Comparison of ENCODE assay signal across 34 cellular contexts in genomic region chr1:230964896-230965295, GRCh38.
"Had no signal": no experiment of that assay in that cellular context is flagged by ENCODE, and none has a peak within 500 bp of the region (broad histone marks: within the 10 kb centered on the region; RNA-seq: fewer than 3 reads in every experiment).

No MANE protein-coding gene starts in this region.

- H3K36me3 ChIP-seq: breast epithelium, cardiac muscle cell, gastrocnemius medialis, WERI-Rb-1 had no signal

- ATAC-seq: activated CD4-positive, CD25-positive, alpha-beta regulatory T cell treated with anti-CD3 and anti-CD28 coated beads, Interleukin-2, amount 50 U/mL, for 24 hours; activated T-cell treated with anti-CD3 and anti-CD28 coated beads, Interleukin-2, amount 50 U/mL, for 72 hours; body of pancreas; effector memory CD8-positive, alpha-beta T cell; foreskin keratinocyte; gastrocnemius medialis; T-helper 17 cell had no signal

- H3K9me3 ChIP-seq: body of pancreas, breast epithelium, esophagus muscularis mucosa, gastrocnemius medialis had no signal

- DNase-seq: activated B cell treated with CpG ODN at 0.5 μM for 24 hours; activated CD4-positive, alpha-beta memory T cell treated with anti-CD3 and anti-CD28 coated beads, Interleukin-2, amount 10 ng/mL, durations not matched to agents 7 days and 5 days; activated CD4-positive, alpha-beta T cell treated with anti-CD3 and anti-CD28 coated beads for 4 hours; activated CD4-positive, alpha-beta T cell treated with anti-CD3 and anti-CD28 coated beads, Interleukin-2, amount 10 ng/mL, durations not matched to agents 7 days and 5 days; activated CD4-positive, alpha-beta T cell treated with anti-CD3 and anti-CD28 coated beads, Interleukin-2, amount 50 U/mL, for 4 hours; activated CD8-positive, alpha-beta memory T cell treated with anti-CD3 and anti-CD28 coated beads, Interleukin-2, amount 50 U/mL, for 48 hours; activated gamma-delta T cell; activated naive CD4-positive, alpha-beta T cell; activated naive CD4-positive, alpha-beta T cell treated with anti-CD3 and anti-CD28 coated beads, Interleukin-2, amount 50 U/mL, for 16 hours; activated T-cell treated with anti-CD3 and anti-CD28 coated beads for 4 hours; activated T-cell treated with anti-CD3 and anti-CD28 coated beads, Interleukin-2, amount 50 U/mL, for 24 hours; activated T-cell treated with anti-CD3 and anti-CD28 coated beads, Interleukin-2, amount 50 U/mL, for 72 hours; amniotic stem cell; anterior cingulate cortex; body of pancreas; central memory CD4-positive, alpha-beta T cell; dermis blood vessel endothelial cell; effector CD4-positive, alpha-beta T cell; effector memory CD8-positive, alpha-beta T cell; erythroblast; foreskin keratinocyte; gastrocnemius medialis; glutamatergic neuron; T-helper 1 cell; T-helper 17 cell; T1000; WERI-Rb-1 had no signal

- H3K27ac Mint-ChIP-seq: activated B cell treated with CpG ODN at 0.5 μM for 24 hours; activated CD4-positive, alpha-beta memory T cell treated with anti-CD3 and anti-CD28 coated beads, Interleukin-2, amount 10 ng/mL, durations not matched to agents 7 days and 5 days; activated CD4-positive, alpha-beta T cell treated with anti-CD3 and anti-CD28 coated beads, Interleukin-2, amount 10 ng/mL, durations not matched to agents 7 days and 5 days; activated naive CD8-positive, alpha-beta T cell; activated T-cell treated with anti-CD3 and anti-CD28 coated beads, Interleukin-2, amount 50 U/mL, for 24 hours; activated T-cell treated with anti-CD3 and anti-CD28 coated beads, Interleukin-2, amount 50 U/mL, for 72 hours; T-helper 17 cell; T-helper 2 cell treated with Interferon-gamma antibody and Interleukin-4, amounts not matched to agents 5 μg/mL and 100 μg/mL, for 36 hours had no signal

- H3K4me3 Mint-ChIP-seq: activated B cell treated with CpG ODN at 0.5 μM for 24 hours; activated CD4-positive, alpha-beta memory T cell treated with anti-CD3 and anti-CD28 coated beads, Interleukin-2, amount 10 ng/mL, durations not matched to agents 7 days and 5 days; activated CD4-positive, alpha-beta T cell treated with anti-CD3 and anti-CD28 coated beads, Interleukin-2, amount 10 ng/mL, durations not matched to agents 7 days and 5 days; activated naive CD8-positive, alpha-beta T cell; activated T-cell treated with anti-CD3 and anti-CD28 coated beads, Interleukin-2, amount 50 U/mL, for 24 hours; activated T-cell treated with anti-CD3 and anti-CD28 coated beads, Interleukin-2, amount 50 U/mL, for 72 hours; effector memory CD8-positive, alpha-beta T cell; T-helper 17 cell; T-helper 2 cell treated with Interferon-gamma antibody and Interleukin-4, amounts not matched to agents 5 μg/mL and 100 μg/mL, for 36 hours had no signal

- H3K27ac ChIP-seq: body of pancreas, breast epithelium, cardiac muscle cell, coronary artery, esophagus muscularis mucosa, foreskin keratinocyte, gastrocnemius medialis, WERI-Rb-1 had no signal

- H3K4me1 ChIP-seq: breast epithelium, esophagus muscularis mucosa, foreskin keratinocyte, gastrocnemius medialis had no signal

- H3K27me3 Mint-ChIP-seq: activated B cell treated with CpG ODN at 0.5 μM for 24 hours; activated CD4-positive, alpha-beta memory T cell treated with anti-CD3 and anti-CD28 coated beads, Interleukin-2, amount 10 ng/mL, durations not matched to agents 7 days and 5 days; activated CD4-positive, alpha-beta T cell treated with anti-CD3 and anti-CD28 coated beads, Interleukin-2, amount 10 ng/mL, durations not matched to agents 7 days and 5 days; activated naive CD8-positive, alpha-beta T cell; activated T-cell treated with anti-CD3 and anti-CD28 coated beads, Interleukin-2, amount 50 U/mL, for 24 hours; effector memory CD8-positive, alpha-beta T cell; T-helper 17 cell had no signal

- H3K27me3 ChIP-seq: body of pancreas, breast epithelium, cardiac muscle cell, esophagus muscularis mucosa, foreskin keratinocyte, gastrocnemius medialis had no signal

- H3K9me3 Mint-ChIP-seq: activated B cell treated with CpG ODN at 0.5 μM for 24 hours; activated CD4-positive, alpha-beta memory T cell treated with anti-CD3 and anti-CD28 coated beads, Interleukin-2, amount 10 ng/mL, durations not matched to agents 7 days and 5 days; activated CD4-positive, alpha-beta T cell treated with anti-CD3 and anti-CD28 coated beads, Interleukin-2, amount 10 ng/mL, durations not matched to agents 7 days and 5 days; activated T-cell treated with anti-CD3 and anti-CD28 coated beads, Interleukin-2, amount 50 U/mL, for 24 hours; activated T-cell treated with anti-CD3 and anti-CD28 coated beads, Interleukin-2, amount 50 U/mL, for 72 hours; effector memory CD8-positive, alpha-beta T cell; T-helper 2 cell treated with Interferon-gamma antibody and Interleukin-4, amounts not matched to agents 5 μg/mL and 100 μg/mL, for 36 hours had no signal

- H3K4me3 ChIP-seq: body of pancreas, breast epithelium, cardiac muscle cell, coronary artery, esophagus muscularis mucosa, gastrocnemius medialis had no signal
